Comparison of ENCODE assay signal across 14 cellular contexts in genomic region chr13:32047088-32047487, GRCh38. TPM values are rescaled to one million over a fixed set of nuclear protein-coding genes. Genes with fewer than 3 reads are reported as not detected.
A peak's percentile ranks its signal among the peaks of the same experiment; 100 is the strongest.
DNase-seq lines count a peak whose midpoint lies in the region; ATAC-seq and TF ChIP-seq lines count a peak whose summit lies in the region.
"Had no signal": no experiment of that assay in that cellular context is flagged by ENCODE, and none has a peak within 500 bp of the region (broad histone marks: within the 10 kb centered on the region; RNA-seq: fewer than 3 reads in every experiment).

No MANE protein-coding gene starts in this region.

- peak overlapping the region; percentile 80 for H3K27ac Mint-ChIP-seq in activated naive CD4-positive, alpha-beta T cell treated with anti-CD3 and anti-CD28 coated beads for 36 hours
- no peak overlapping the region for H3K27ac Mint-ChIP-seq in activated naive CD4-positive, alpha-beta T cell treated with anti-CD3 and anti-CD28 coated beads, Interleukin-2, amount 10 ng/mL, durations not matched to agents 7 days and 5 days
- peak overlapping the region in 4 of 5 experiments; percentile 52 to 98 (median 95) for H3K27ac Mint-ChIP-seq in brain
- H3K27ac Mint-ChIP-seq in MCF 10A (ENCODE audit: low read depth, unreplicated experiment), result no peak overlapping the region

- no peak overlapping the region for H3K9ac ChIP-seq in colonic mucosa (ENCODE audit: low read depth in 2 of 2, low read length in 2 of 2)

- H3K27me3 ChIP-seq in tibial artery (no peaks in the 10 kb centered on the region), colonic mucosa (no peaks in the 10 kb centered on the region)
- H3K27me3 ChIP-seq: esophagus muscularis mucosa had no signal

- POLR2A ChIA-PET in MCF 10A (lab: Yijun Ruan, JAX), result no interaction called here

- ATAC-seq in GM21786 (IDR thresholded peaks at IDR 0.05; ENCODE audit: unreplicated experiment), result no peak

- H3K36me3 Mint-ChIP-seq in activated naive CD4-positive, alpha-beta T cell treated with anti-CD3 and anti-CD28 coated beads for 36 hours (ENCODE audit: low read depth), result peaks cover 8% of the 10 kb centered on the region
- H3K36me3 Mint-ChIP-seq in activated naive CD4-positive, alpha-beta T cell treated with anti-CD3 and anti-CD28 coated beads, Interleukin-2, amount 10 ng/mL, durations not matched to agents 7 days and 5 days, result peaks cover 15% of the 10 kb centered on the region
- peaks cover 30% of the 10 kb centered on the region for H3K36me3 Mint-ChIP-seq in brain
- H3K36me3 Mint-ChIP-seq in MCF 10A (ENCODE audit: insufficient read depth, unreplicated experiment), result no peaks in the 10 kb centered on the region

- no peak overlapping the region for H3K4me3 Mint-ChIP-seq in activated naive CD4-positive, alpha-beta T cell treated with anti-CD3 and anti-CD28 coated beads for 36 hours
- H3K4me3 Mint-ChIP-seq in activated naive CD4-positive, alpha-beta T cell treated with anti-CD3 and anti-CD28 coated beads, Interleukin-2, amount 10 ng/mL, durations not matched to agents 7 days and 5 days, result no peak overlapping the region
- H3K4me3 Mint-ChIP-seq in brain (peak overlapping the region in 2 of 5 experiments; percentile 6 to 19), MCF 10A (ENCODE audit: unreplicated experiment) (no peak overlapping the region)

- H3K9me3 ChIP-seq in tibial artery (no peaks in the 10 kb centered on the region), colonic mucosa (no peaks in the 10 kb centered on the region)
- H3K9me3 ChIP-seq: esophagus muscularis mucosa had no signal

- BruUV-seq in MCF 10A (replicated peaks; lab: Mats Ljungman, UMichigan), result no TSS peak

- H3K4me1 ChIP-seq in tibial artery (peaks cover 0 to 46% (median 23%) of the 10 kb centered on the region in 4 donors), colonic mucosa (peaks cover 3% of the 10 kb centered on the region)

- DNase-seq in activated naive CD4-positive, alpha-beta T cell treated with anti-CD3 and anti-CD28 coated beads for 36 hours, result no peak
- DNase-seq in activated naive CD4-positive, alpha-beta T cell treated with anti-CD3 and anti-CD28 coated beads, Interleukin-2, amount 10 ng/mL, durations not matched to agents 7 days and 5 days, result no peak
- peak; percentile 37 for DNase-seq in NAMALWA (ENCODE audit: low spot score)
- no peak for DNase-seq in tibial artery
- no peak for DNase-seq in colonic mucosa
- DNase-seq in MCF 10A (ENCODE audit: unreplicated experiment), result no peak
- DNase-seq: activated naive CD4-positive, alpha-beta T cell; cortex of kidney; NCI-H2081; retina; stimulated activated naive CD8-positive, alpha-beta T cell treated with anti-CD3 and anti-CD28 coated beads, Interleukin-15, amount 100 ng/mL, for 72 hours had no signal

- H3K27me3 Mint-ChIP-seq in activated naive CD4-positive, alpha-beta T cell treated with anti-CD3 and anti-CD28 coated beads for 36 hours (ENCODE audit: low read depth), result no peaks in the 10 kb centered on the region
- H3K27me3 Mint-ChIP-seq in activated naive CD4-positive, alpha-beta T cell treated with anti-CD3 and anti-CD28 coated beads, Interleukin-2, amount 10 ng/mL, durations not matched to agents 7 days and 5 days, result peaks cover 3% of the 10 kb centered on the region
- peaks cover 3% of the 10 kb centered on the region for H3K27me3 Mint-ChIP-seq in brain
- H3K27me3 Mint-ChIP-seq in MCF 10A (ENCODE audit: insufficient read depth, unreplicated experiment), result no peaks in the 10 kb centered on the region
- H3K27me3 Mint-ChIP-seq: stimulated activated naive CD8-positive, alpha-beta T cell treated with anti-CD3 and anti-CD28 coated beads, Interleukin-15, amount 100 ng/mL, for 72 hours had no signal

- H3K36me3 ChIP-seq in tibial artery (peaks cover 0 to 4% (median 0%) of the 10 kb centered on the region in 3 donors), colonic mucosa (no peaks in the 10 kb centered on the region)
- H3K36me3 ChIP-seq: esophagus muscularis mucosa had no signal

- peaks cover 61% of the 10 kb centered on the region for H3K4me1 Mint-ChIP-seq in activated naive CD4-positive, alpha-beta T cell treated with anti-CD3 and anti-CD28 coated beads for 36 hours (ENCODE audit: low read depth)
- peaks cover 58% of the 10 kb centered on the region for H3K4me1 Mint-ChIP-seq in activated naive CD4-positive, alpha-beta T cell treated with anti-CD3 and anti-CD28 coated beads, Interleukin-2, amount 10 ng/mL, durations not matched to agents 7 days and 5 days
- peaks cover 72% of the 10 kb centered on the region for H3K4me1 Mint-ChIP-seq in brain
- peaks cover 6% of the 10 kb centered on the region for H3K4me1 Mint-ChIP-seq in MCF 10A (ENCODE audit: insufficient read depth, unreplicated experiment)

- no peak for TF ChIP-seq CTCF in brain (conservative IDR thresholded peaks at IDR 0.05)
- TF ChIP-seq CTCF in tibial artery (IDR thresholded peaks at IDR 0.05), result no peak
- no peak for TF ChIP-seq CTCF in colonic mucosa (IDR thresholded peaks at IDR 0.05)
- no peak for TF ChIP-seq CTCF in MCF 10A (IDR thresholded peaks at IDR 0.05; ENCODE audit: unreplicated experiment)

- peak overlapping the region; percentile 24 to 45 for H3K27ac ChIP-seq in tibial artery
- no peak overlapping the region for H3K27ac ChIP-seq in colonic mucosa

- CTCF ChIA-PET in activated naive CD4-positive, alpha-beta T cell treated with anti-CD3 and anti-CD28 coated beads for 36 hours (lab: Charles Lee), result interaction anchor here (1.5 to 2.0 kb wide), 2 partner anchors 16 to 118 kb away, joined by 7 to 12 read pairs; partner anchors contain the start of gene FRY
- CTCF ChIA-PET in activated naive CD4-positive, alpha-beta T cell treated with anti-CD3 and anti-CD28 coated beads, Interleukin-2, amount 10 ng/mL, durations not matched to agents 7 days and 5 days (lab: Charles Lee), result interaction anchor here (1.1 to 1.8 kb wide), 3 partner anchors 9 to 137 kb away, joined by 3 to 5 read pairs (median 4); partner anchors contain the start of gene FRY
- CTCF ChIA-PET in MCF 10A (lab: Yijun Ruan, JAX), result interaction anchor here (0.6 to 1.4 kb wide), 2 partner anchors 13 to 168 kb away, joined by 3 to 5 read pairs; no protein-coding TSS in a partner anchor

- no peaks in the 10 kb centered on the region for H3K9me3 Mint-ChIP-seq in activated naive CD4-positive, alpha-beta T cell treated with anti-CD3 and anti-CD28 coated beads for 36 hours
- peaks cover 5% of the 10 kb centered on the region for H3K9me3 Mint-ChIP-seq in activated naive CD4-positive, alpha-beta T cell treated with anti-CD3 and anti-CD28 coated beads, Interleukin-2, amount 10 ng/mL, durations not matched to agents 7 days and 5 days
- H3K9me3 Mint-ChIP-seq in brain (peaks cover 0 to 3% (median 0%) of the 10 kb centered on the region in 5 experiments), MCF 10A (ENCODE audit: unreplicated experiment) (no peaks in the 10 kb centered on the region)

- intact Hi-C loops in activated naive CD4-positive, alpha-beta T cell treated with anti-CD3 and anti-CD28 coated beads for 36 hours (cut with micrococcal nuclease), result loop anchor here (2.0 to 10.0 kb wide), 6 partner anchors 68 to 1495 kb away; partner anchors contain the start of genes HSPH1, N4BP2L1, N4BP2L2 and USPL1
- intact Hi-C loops in tibial artery (cut with DNase I; ENCODE audit: low total_unique reads), result no loop called here
- intact Hi-C loops in colonic mucosa (cut with DNase I), result no loop called here
- intact Hi-C loops in MCF 10A (cut with micrococcal nuclease), result no loop called here

- H3K4me3 ChIP-seq in tibial artery (no peak overlapping the region), colonic mucosa (no peak overlapping the region)
- H3K4me3 ChIP-seq: esophagus muscularis mucosa had no signal

RNA-seq across cellular contexts. Expression of gene FRY, which starts 15.5 kb away (rescaled TPM):
- total RNA-seq in activated naive CD4-positive, alpha-beta T cell treated with anti-CD3 and anti-CD28 coated beads for 36 hours, result 1 to 10 TPM; 7.3 to 7.8 TPM
- 19.4 TPM for polyA plus RNA-seq in brain (ENCODE audit: insufficient read depth, low read depth, low replicate concordance)
- 10 to 100 TPM in 1 of 2 donors, 1 to 10 TPM in 1; 7.0 to 19.9 TPM for total RNA-seq in colonic mucosa
- total RNA-seq in MCF 10A (2022), result 8.9 and 9.1 TPM in 2 replicates

Comparison
In these comparisons a context has a peak if more than half of its experiments do, and no peak if none do; other contexts are left out.
1. H3K27ac Mint-ChIP-seq: peak in activated naive CD4-positive, alpha-beta T cell treated with anti-CD3 and anti-CD28 coated beads for 36 hours (single experiment) and brain (4 of 5); none in activated naive CD4-positive, alpha-beta T cell treated with anti-CD3 and anti-CD28 coated beads, Interleukin-2, amount 10 ng/mL, durations not matched to agents 7 days and 5 days (single experiment) and MCF 10A (single experiment).